ENCODE assay signal across 24 cellular contexts in genomic region chr4:65546882-65547281, GRCh38.
"Had no signal": no experiment of that assay in that cellular context is flagged by ENCODE, and none has a peak within 500 bp of the region (broad histone marks: within the 10 kb centered on the region; RNA-seq: fewer than 3 reads in every experiment).

No MANE protein-coding gene starts in this region.

- ATAC-seq: T-helper 17 cell had no signal

- H3K4me3 Mint-ChIP-seq: activated CD4-positive, alpha-beta memory T cell treated with anti-CD3 and anti-CD28 coated beads, Interleukin-2, amount 10 ng/mL, durations not matched to agents 7 days and 5 days; activated CD4-positive, alpha-beta T cell treated with anti-CD3 and anti-CD28 coated beads, Interleukin-2, amount 10 ng/mL, durations not matched to agents 7 days and 5 days; activated naive CD4-positive, alpha-beta T cell treated with anti-CD3 and anti-CD28 coated beads, Interleukin-2, amount 10 ng/mL, durations not matched to agents 7 days and 5 days; activated naive CD8-positive, alpha-beta T cell treated with anti-CD3 and anti-CD28 coated beads for 36 hours; T-helper 17 cell had no signal

- DNase-seq: activated CD4-positive, alpha-beta memory T cell treated with anti-CD3 and anti-CD28 coated beads, Interleukin-2, amount 10 ng/mL, durations not matched to agents 7 days and 5 days; activated CD4-positive, alpha-beta T cell treated with anti-CD3 and anti-CD28 coated beads, Interleukin-2, amount 10 ng/mL, durations not matched to agents 7 days and 5 days; activated CD4-positive, CD25-positive, alpha-beta regulatory T cell; activated gamma-delta T cell treated with Interleukin-2 at 50 U/mL for 16 hours; activated naive CD4-positive, alpha-beta T cell treated with anti-CD3 and anti-CD28 coated beads, Interleukin-2, amount 10 ng/mL, durations not matched to agents 7 days and 5 days; activated naive CD8-positive, alpha-beta T cell treated with anti-CD3 and anti-CD28 coated beads for 36 hours; activated T-cell treated with anti-CD3 and anti-CD28 coated beads for 4 hours; activated T-cell treated with anti-CD3 and anti-CD28 coated beads, Interleukin-2, amount 50 U/mL, for 48 hours; brain microvascular endothelial cell; NCI-H1092; NCI-H1930; NCI-H2107; NCI-H510A treated with DMSO at 0.1 percent for 48 hours; Peyer's patch; Right ventricle myocardium superior; T-helper 17 cell; T-helper 9 cell had no signal

- H3K9me3 ChIP-seq: Peyer's patch, SJSA1 had no signal

- H3K4me1 ChIP-seq: Peyer's patch, SJSA1 had no signal

- H3K4me1 Mint-ChIP-seq: activated CD4-positive, alpha-beta memory T cell treated with anti-CD3 and anti-CD28 coated beads, Interleukin-2, amount 10 ng/mL, durations not matched to agents 7 days and 5 days; activated CD4-positive, alpha-beta T cell treated with anti-CD3 and anti-CD28 coated beads, Interleukin-2, amount 10 ng/mL, durations not matched to agents 7 days and 5 days; activated naive CD4-positive, alpha-beta T cell treated with anti-CD3 and anti-CD28 coated beads, Interleukin-2, amount 10 ng/mL, durations not matched to agents 7 days and 5 days; activated naive CD8-positive, alpha-beta T cell treated with anti-CD3 and anti-CD28 coated beads for 36 hours; T-helper 17 cell had no signal

- FAIRE-seq: TTC549 had no signal

- H3K36me3 ChIP-seq: brain microvascular endothelial cell, cardiac muscle cell, Peyer's patch, SJSA1 had no signal

- H3K27ac ChIP-seq: brain microvascular endothelial cell, cardiac muscle cell, KMS-11, Peyer's patch, RWPE1, SJSA1, VCaP had no signal

- H3K27me3 Mint-ChIP-seq: activated CD4-positive, alpha-beta memory T cell treated with anti-CD3 and anti-CD28 coated beads, Interleukin-2, amount 10 ng/mL, durations not matched to agents 7 days and 5 days; activated CD4-positive, alpha-beta T cell treated with anti-CD3 and anti-CD28 coated beads, Interleukin-2, amount 10 ng/mL, durations not matched to agents 7 days and 5 days; activated naive CD4-positive, alpha-beta T cell treated with anti-CD3 and anti-CD28 coated beads, Interleukin-2, amount 10 ng/mL, durations not matched to agents 7 days and 5 days; activated naive CD8-positive, alpha-beta T cell treated with anti-CD3 and anti-CD28 coated beads for 36 hours; T-helper 17 cell had no signal

- H3K9me3 Mint-ChIP-seq: activated CD4-positive, alpha-beta T cell treated with anti-CD3 and anti-CD28 coated beads, Interleukin-2, amount 10 ng/mL, durations not matched to agents 7 days and 5 days had no signal

- H3K27me3 ChIP-seq: brain microvascular endothelial cell, cardiac muscle cell, Peyer's patch, SJSA1 had no signal

- H3K4me3 ChIP-seq: cardiac muscle cell, Peyer's patch, SJSA1 had no signal

- H3K27ac Mint-ChIP-seq: activated CD4-positive, alpha-beta memory T cell treated with anti-CD3 and anti-CD28 coated beads, Interleukin-2, amount 10 ng/mL, durations not matched to agents 7 days and 5 days; activated CD4-positive, alpha-beta T cell treated with anti-CD3 and anti-CD28 coated beads, Interleukin-2, amount 10 ng/mL, durations not matched to agents 7 days and 5 days; activated naive CD4-positive, alpha-beta T cell treated with anti-CD3 and anti-CD28 coated beads, Interleukin-2, amount 10 ng/mL, durations not matched to agents 7 days and 5 days; activated naive CD8-positive, alpha-beta T cell treated with anti-CD3 and anti-CD28 coated beads for 36 hours; activated T-helper 2 cell treated with anti-CD3 and anti-CD28 coated beads, Interferon-gamma antibody, Interleukin-2, Interleukin-4, amounts not matched to agents 10 μg/mL and 5 μg/mL and 100 μg/mL, durations not matched to agents 14 hours and 24 hours and 36 hours; T-helper 17 cell had no signal

- H3K4me2 ChIP-seq: KMS-11 had no signal

- H3K9ac ChIP-seq: KMS-11 had no signal

- H3K36me3 Mint-ChIP-seq: activated naive CD4-positive, alpha-beta T cell treated with anti-CD3 and anti-CD28 coated beads, Interleukin-2, amount 10 ng/mL, durations not matched to agents 7 days and 5 days; activated naive CD8-positive, alpha-beta T cell treated with anti-CD3 and anti-CD28 coated beads for 36 hours had no signal
